In the genomic region with DNA sequence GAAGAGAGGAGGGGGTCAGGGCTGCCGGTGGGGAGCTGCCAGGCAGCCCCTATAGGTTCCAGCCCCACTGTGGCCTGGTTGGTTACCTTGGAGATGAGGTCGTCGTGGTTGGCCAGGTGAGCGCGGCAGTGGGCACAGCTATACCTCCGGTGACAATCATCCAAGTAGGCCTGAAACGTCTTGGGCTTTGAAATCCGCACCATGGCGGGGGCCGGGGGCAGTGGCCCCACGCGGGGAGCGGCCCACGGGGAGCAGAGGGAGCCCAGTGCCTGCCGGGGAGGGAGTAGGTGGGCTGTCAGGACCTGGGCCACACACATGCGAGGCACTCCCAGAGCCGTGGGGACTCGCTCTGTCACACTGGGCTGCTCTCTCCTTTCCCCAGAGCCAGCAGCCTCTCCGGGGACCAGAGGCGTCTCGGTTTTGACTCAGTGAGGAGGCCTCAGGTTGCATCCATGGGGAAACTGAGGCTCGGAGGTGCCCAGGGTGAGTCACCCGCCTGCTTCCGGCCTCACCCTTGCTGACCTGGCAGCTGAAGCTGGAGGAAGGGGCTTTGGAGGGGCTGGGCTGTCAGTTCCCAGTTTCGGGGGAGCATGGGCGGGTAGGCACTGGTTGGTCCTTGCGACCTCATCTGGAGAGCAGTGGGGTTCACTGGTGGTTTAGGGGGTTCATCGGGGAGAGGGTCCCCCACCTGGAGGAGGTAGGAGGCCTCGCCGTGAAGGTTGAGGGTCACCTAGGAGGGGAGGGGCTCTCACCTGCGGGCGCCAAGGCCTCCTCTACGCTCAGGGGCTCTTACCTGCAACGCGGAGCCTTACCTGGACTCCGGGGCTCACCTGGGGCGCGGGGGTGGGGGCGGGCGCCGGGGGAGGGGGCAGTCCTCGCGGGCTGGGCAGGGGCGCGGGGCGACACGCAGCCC, we compare ENCODE assay signal across 1 cellular context.
TF ChIP-seq lines count a peak whose summit lies in the region.

No MANE protein-coding gene starts in this region.

TF ChIP-seq in HepG2, 621 proteins besides CTCF, POLR2A, EP300 and RAD21 (continued from another document):
- TF ChIP-seq, protein P1, sequence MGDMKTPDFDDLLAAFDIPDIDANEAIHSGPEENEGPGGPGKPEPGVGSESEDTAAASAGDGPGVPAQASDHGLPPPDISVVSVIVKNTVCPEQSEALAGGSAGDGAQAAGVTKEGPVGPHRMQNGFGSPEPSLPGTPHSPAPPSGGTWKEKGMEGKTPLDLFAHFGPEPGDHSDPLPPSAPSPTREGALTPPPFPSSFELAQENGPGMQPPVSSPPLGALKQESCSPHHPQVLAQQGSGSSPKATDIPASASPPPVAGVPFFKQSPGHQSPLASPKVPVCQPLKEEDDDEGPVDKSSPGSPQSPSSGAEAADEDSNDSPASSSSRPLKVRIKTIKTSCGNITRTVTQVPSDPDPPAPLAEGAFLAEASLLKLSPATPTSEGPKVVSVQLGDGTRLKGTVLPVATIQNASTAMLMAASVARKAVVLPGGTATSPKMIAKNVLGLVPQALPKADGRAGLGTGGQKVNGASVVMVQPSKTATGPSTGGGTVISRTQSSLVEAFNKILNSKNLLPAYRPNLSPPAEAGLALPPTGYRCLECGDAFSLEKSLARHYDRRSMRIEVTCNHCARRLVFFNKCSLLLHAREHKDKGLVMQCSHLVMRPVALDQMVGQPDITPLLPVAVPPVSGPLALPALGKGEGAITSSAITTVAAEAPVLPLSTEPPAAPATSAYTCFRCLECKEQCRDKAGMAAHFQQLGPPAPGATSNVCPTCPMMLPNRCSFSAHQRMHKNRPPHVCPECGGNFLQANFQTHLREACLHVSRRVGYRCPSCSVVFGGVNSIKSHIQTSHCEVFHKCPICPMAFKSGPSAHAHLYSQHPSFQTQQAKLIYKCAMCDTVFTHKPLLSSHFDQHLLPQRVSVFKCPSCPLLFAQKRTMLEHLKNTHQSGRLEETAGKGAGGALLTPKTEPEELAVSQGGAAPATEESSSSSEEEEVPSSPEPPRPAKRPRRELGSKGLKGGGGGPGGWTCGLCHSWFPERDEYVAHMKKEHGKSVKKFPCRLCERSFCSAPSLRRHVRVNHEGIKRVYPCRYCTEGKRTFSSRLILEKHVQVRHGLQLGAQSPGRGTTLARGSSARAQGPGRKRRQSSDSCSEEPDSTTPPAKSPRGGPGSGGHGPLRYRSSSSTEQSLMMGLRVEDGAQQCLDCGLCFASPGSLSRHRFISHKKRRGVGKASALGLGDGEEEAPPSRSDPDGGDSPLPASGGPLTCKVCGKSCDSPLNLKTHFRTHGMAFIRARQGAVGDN (CRISPR knock-in tag; IDR thresholded peaks at IDR 0.05) = peak; percentile 76
- TF ChIP-seq, protein P2, sequence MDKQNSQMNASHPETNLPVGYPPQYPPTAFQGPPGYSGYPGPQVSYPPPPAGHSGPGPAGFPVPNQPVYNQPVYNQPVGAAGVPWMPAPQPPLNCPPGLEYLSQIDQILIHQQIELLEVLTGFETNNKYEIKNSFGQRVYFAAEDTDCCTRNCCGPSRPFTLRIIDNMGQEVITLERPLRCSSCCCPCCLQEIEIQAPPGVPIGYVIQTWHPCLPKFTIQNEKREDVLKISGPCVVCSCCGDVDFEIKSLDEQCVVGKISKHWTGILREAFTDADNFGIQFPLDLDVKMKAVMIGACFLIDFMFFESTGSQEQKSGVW (CRISPR knock-in tag; IDR thresholded peaks at IDR 0.05; ENCODE audit: borderline replicate concordance) = no peak
- TF ChIP-seq AGO2 (optimal IDR thresholded peaks at IDR 0.05; ENCODE audit: low read depth, low read length) = peak; percentile 56
- TF ChIP-seq, protein P3, sequence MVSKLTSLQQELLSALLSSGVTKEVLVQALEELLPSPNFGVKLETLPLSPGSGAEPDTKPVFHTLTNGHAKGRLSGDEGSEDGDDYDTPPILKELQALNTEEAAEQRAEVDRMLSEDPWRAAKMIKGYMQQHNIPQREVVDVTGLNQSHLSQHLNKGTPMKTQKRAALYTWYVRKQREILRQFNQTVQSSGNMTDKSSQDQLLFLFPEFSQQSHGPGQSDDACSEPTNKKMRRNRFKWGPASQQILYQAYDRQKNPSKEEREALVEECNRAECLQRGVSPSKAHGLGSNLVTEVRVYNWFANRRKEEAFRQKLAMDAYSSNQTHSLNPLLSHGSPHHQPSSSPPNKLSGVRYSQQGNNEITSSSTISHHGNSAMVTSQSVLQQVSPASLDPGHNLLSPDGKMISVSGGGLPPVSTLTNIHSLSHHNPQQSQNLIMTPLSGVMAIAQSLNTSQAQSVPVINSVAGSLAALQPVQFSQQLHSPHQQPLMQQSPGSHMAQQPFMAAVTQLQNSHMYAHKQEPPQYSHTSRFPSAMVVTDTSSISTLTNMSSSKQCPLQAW (CRISPR knock-in tag; IDR thresholded peaks at IDR 0.05) = peak; percentile 53; the same call in 1 of the 2 replicates
- TF ChIP-seq MEIS1 (CRISPR knock-in tag; IDR thresholded peaks at IDR 0.05; ENCODE audit: borderline replicate concordance) = peak; percentile 7; the same call in 1 of the 2 replicates
- TF ChIP-seq ZNF350 (CRISPR knock-in tag; IDR thresholded peaks at IDR 0.05; ENCODE audit: borderline replicate concordance, low read depth) = peak; percentile 58; the same call in 1 of the 2 replicates
- TF ChIP-seq NCOA1 (CRISPR knock-in tag; IDR thresholded peaks at IDR 0.05) = no peak
- TF ChIP-seq ZNF589 (CRISPR knock-in tag; conservative IDR thresholded peaks at IDR 0.05) = no peak
- TF ChIP-seq, protein P4, sequence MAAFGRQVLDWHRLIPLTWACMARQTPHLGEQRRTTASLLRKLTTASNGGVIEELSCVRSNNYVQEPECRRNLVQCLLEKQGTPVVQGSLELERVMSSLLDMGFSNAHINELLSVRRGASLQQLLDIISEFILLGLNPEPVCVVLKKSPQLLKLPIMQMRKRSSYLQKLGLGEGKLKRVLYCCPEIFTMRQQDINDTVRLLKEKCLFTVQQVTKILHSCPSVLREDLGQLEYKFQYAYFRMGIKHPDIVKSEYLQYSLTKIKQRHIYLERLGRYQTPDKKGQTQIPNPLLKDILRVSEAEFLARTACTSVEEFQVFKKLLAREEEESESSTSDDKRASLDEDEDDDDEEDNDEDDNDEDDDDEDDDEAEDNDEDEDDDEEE (CRISPR knock-in tag; IDR thresholded peaks at IDR 0.05) = 0 out of 2 replicates have a peak, but pooled peaks have one; percentile 35
- no peak for TF ChIP-seq HNF4G (IDR thresholded peaks at IDR 0.05; ENCODE audit: borderline replicate concordance, low read depth, low read length)
- TF ChIP-seq HNF4G (CRISPR knock-in tag; IDR thresholded peaks at IDR 0.05; ENCODE audit: borderline replicate concordance, low read depth) = peak; percentile 14; the same call in 1 of the 2 replicates
- TF ChIP-seq, protein P5, sequence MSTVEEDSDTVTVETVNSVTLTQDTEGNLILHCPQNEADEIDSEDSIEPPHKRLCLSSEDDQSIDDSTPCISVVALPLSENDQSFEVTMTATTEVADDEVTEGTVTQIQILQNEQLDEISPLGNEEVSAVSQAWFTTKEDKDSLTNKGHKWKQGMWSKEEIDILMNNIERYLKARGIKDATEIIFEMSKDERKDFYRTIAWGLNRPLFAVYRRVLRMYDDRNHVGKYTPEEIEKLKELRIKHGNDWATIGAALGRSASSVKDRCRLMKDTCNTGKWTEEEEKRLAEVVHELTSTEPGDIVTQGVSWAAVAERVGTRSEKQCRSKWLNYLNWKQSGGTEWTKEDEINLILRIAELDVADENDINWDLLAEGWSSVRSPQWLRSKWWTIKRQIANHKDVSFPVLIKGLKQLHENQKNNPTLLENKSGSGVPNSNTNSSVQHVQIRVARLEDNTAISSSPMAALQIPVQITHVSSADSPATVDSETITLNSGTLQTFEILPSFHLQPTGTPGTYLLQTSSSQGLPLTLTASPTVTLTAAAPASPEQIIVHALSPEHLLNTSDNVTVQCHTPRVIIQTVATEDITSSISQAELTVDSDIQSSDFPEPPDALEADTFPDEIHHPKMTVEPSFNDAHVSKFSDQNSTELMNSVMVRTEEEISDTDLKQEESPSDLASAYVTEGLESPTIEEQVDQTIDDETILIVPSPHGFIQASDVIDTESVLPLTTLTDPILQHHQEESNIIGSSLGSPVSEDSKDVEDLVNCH (CRISPR knock-in tag; IDR thresholded peaks at IDR 0.05) = no peak
- TF ChIP-seq, protein P6, sequence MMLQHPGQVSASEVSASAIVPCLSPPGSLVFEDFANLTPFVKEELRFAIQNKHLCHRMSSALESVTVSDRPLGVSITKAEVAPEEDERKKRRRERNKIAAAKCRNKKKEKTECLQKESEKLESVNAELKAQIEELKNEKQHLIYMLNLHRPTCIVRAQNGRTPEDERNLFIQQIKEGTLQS (CRISPR knock-in tag; IDR thresholded peaks at IDR 0.05) = no peak
- peak; percentile 87; the same call in 1 of the 2 replicates for TF ChIP-seq ZNF274 (CRISPR knock-in tag; IDR thresholded peaks at IDR 0.05)
- TF ChIP-seq, protein P7, sequence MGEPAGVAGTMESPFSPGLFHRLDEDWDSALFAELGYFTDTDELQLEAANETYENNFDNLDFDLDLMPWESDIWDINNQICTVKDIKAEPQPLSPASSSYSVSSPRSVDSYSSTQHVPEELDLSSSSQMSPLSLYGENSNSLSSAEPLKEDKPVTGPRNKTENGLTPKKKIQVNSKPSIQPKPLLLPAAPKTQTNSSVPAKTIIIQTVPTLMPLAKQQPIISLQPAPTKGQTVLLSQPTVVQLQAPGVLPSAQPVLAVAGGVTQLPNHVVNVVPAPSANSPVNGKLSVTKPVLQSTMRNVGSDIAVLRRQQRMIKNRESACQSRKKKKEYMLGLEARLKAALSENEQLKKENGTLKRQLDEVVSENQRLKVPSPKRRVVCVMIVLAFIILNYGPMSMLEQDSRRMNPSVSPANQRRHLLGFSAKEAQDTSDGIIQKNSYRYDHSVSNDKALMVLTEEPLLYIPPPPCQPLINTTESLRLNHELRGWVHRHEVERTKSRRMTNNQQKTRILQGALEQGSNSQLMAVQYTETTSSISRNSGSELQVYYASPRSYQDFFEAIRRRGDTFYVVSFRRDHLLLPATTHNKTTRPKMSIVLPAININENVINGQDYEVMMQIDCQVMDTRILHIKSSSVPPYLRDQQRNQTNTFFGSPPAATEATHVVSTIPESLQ (CRISPR knock-in tag; conservative IDR thresholded peaks at IDR 0.05) = no peak
- no peak for TF ChIP-seq ZNF790 (CRISPR knock-in tag; IDR thresholded peaks at IDR 0.05; ENCODE audit: borderline replicate concordance)
- TF ChIP-seq, protein P8, sequence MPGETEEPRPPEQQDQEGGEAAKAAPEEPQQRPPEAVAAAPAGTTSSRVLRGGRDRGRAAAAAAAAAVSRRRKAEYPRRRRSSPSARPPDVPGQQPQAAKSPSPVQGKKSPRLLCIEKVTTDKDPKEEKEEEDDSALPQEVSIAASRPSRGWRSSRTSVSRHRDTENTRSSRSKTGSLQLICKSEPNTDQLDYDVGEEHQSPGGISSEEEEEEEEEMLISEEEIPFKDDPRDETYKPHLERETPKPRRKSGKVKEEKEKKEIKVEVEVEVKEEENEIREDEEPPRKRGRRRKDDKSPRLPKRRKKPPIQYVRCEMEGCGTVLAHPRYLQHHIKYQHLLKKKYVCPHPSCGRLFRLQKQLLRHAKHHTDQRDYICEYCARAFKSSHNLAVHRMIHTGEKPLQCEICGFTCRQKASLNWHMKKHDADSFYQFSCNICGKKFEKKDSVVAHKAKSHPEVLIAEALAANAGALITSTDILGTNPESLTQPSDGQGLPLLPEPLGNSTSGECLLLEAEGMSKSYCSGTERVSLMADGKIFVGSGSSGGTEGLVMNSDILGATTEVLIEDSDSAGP (CRISPR knock-in tag; IDR thresholded peaks at IDR 0.05; ENCODE audit: borderline replicate concordance) = peak; percentile 12; the same call in 1 of the 2 replicates
- TF ChIP-seq ZNF225 (CRISPR knock-in tag; IDR thresholded peaks at IDR 0.05) = 0 out of 2 replicates have a peak, but pooled peaks have one; percentile 23
- TF ChIP-seq JUND (CRISPR knock-in tag; IDR thresholded peaks at IDR 0.05) = peak; percentile 18; the same call in 1 of the 2 replicates
- TF ChIP-seq, protein P9, sequence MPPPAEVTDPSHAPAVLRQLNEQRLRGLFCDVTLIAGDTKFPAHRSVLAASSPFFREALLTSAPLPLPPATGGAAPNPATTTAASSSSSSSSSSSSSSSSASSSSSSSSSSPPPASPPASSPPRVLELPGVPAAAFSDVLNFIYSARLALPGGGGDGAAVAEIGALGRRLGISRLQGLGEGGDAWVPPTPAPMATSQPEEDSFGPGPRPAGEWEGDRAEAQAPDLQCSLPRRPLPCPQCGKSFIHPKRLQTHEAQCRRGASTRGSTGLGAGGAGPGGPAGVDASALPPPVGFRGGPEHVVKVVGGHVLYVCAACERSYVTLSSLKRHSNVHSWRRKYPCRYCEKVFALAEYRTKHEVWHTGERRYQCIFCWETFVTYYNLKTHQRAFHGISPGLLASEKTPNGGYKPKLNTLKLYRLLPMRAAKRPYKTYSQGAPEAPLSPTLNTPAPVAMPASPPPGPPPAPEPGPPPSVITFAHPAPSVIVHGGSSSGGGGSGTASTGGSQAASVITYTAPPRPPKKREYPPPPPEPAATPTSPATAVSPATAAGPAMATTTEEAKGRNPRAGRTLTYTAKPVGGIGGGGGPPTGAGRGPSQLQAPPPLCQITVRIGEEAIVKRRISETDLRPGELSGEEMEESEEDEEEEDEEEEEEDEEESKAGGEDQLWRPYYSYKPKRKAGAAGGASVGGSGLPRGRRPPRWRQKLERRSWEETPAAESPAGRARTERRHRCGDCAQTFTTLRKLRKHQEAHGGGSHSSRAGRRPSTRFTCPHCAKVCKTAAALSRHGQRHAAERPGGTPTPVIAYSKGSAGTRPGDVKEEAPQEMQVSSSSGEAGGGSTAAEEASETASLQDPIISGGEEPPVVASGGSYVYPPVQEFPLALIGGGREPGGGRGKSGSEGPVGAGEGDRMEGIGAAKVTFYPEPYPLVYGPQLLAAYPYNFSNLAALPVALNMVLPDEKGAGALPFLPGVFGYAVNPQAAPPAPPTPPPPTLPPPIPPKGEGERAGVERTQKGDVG (CRISPR knock-in tag; IDR thresholded peaks at IDR 0.05; ENCODE audit: borderline replicate concordance) = 0 out of 2 replicates have a peak, but pooled peaks have one; percentile 27
- 0 out of 2 replicates have a peak, but pooled peaks have one; percentile 3 for TF ChIP-seq YEATS4 (CRISPR knock-in tag; IDR thresholded peaks at IDR 0.05; ENCODE audit: borderline replicate concordance)
- 0 out of 2 replicates have a peak, but pooled peaks have one; percentile 65 for TF ChIP-seq ZNF850 (CRISPR knock-in tag; conservative IDR thresholded peaks at IDR 0.05)
- 0 out of 2 replicates have a peak, but pooled peaks have one; percentile 37 for TF ChIP-seq ZC3H13 (CRISPR knock-in tag; IDR thresholded peaks at IDR 0.05)
